Comparison of ENCODE assay signal across 8 cellular contexts in the genomic region with DNA sequence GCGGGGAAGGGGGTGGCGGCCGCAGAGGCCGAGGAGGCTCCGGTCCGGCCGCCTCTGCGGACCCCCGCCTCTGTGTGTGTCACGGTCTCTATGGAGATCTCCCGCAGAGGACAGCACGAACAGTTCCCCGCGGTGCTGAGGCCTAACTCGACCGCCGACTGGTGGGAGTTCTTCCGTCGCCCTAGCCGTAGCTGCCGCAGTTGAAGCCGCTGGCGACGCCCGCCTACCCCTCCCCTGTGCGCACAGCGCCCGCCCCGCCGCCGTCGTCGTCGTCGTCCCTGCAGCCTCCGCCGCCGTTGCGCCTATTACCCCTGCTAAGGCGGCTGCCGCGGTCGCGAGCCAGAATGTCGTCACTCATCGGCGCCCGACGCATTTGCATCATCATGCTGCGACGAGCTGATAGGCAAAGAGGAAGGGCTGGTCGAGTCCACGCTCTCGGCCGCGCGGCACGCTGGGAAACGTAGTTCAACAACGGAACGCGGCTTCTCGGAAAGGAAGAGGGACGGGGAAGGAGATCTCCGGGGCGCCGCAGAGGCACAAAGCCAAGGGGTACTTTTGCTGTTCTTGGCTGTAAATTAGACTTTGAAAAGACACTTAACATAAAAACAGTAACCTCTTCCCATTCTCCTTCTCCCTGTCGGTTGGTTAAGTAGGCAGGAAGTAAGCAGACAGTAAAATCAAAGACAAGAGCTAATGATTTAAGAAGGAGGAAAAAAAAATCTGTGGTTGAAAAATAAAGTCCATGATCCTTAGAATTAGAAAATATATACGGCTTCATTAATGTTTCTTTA. TPM values are rescaled to one million over a fixed set of nuclear protein-coding genes. Genes with fewer than 3 reads are reported as not detected.
A peak's percentile ranks its signal among the peaks of the same experiment; 100 is the strongest.
DNase-seq lines count a peak whose midpoint lies in the region; ATAC-seq and TF ChIP-seq lines count a peak whose summit lies in the region.

NUP153 (minus strand) TSS at position 346 of the 791 bp plus-strand sequence. CDS start 538 bp downstream, outside the sequence.

- H3K9me3 Mint-ChIP-seq in activated B cell treated with CpG ODN at 0.5 μM for 24 hours (no peaks in the 10 kb centered on the region), immature natural killer cell (no peaks in the 10 kb centered on the region)

- H3K27ac Mint-ChIP-seq in activated B cell treated with CpG ODN at 0.5 μM for 24 hours (peak within 1 kb of the TSS; percentile 95), immature natural killer cell (peak within 1 kb of the TSS; percentile 96 to 99 (median 98))

- DNase-seq in AG08395 (ENCODE audit: low spot score) (peak; percentile 96), NCI-H345 (lab: John Stamatoyannopoulos, UW) (peak; percentile 99), activated B cell treated with CpG ODN at 0.5 μM for 24 hours (peak; percentile 100), caudate nucleus (lab: John Stamatoyannopoulos, UW) (peak; percentile 58 to 100 (median 98)), immature natural killer cell (peak; percentile 99), smooth muscle cell of the brain vasculature (ENCODE audit: low read depth, low spot score) (peak; percentile 95)

- H3K27ac ChIP-seq in caudate nucleus (ENCODE audit: low read depth, low read length): peak within 1 kb of the TSS; percentile 95

- TF ChIP-seq CTCF in activated B cell treated with CpG ODN at 0.5 μM for 24 hours (IDR thresholded peaks at IDR 0.05): no peak

- intact Hi-C loops in activated B cell treated with CpG ODN at 0.5 μM for 24 hours (cut with micrococcal nuclease): loop anchor here (1.0 to 10.0 kb wide), 10 partner anchors 106 to 1802 kb away; partner anchors contain the start of genes ATXN1, DEK, FAM8A1 and KDM1B

- peaks cover 18% of the 10 kb centered on the region for H3K36me3 Mint-ChIP-seq in activated B cell treated with CpG ODN at 0.5 μM for 24 hours (ENCODE audit: low read depth)
- no peaks in the 10 kb centered on the region for H3K36me3 Mint-ChIP-seq in immature natural killer cell

- peak within 1 kb of the TSS; percentile 89 for H3K4me3 Mint-ChIP-seq in activated B cell treated with CpG ODN at 0.5 μM for 24 hours
- peak within 1 kb of the TSS; percentile 85 to 96 (median 94) for H3K4me3 Mint-ChIP-seq in immature natural killer cell

- peaks cover 44% of the 10 kb centered on the region for H3K4me1 Mint-ChIP-seq in activated B cell treated with CpG ODN at 0.5 μM for 24 hours
- peaks cover 50 to 62% of the 10 kb centered on the region in 2 donors for H3K4me1 Mint-ChIP-seq in immature natural killer cell

- CTCF ChIA-PET in activated B cell treated with CpG ODN at 0.5 μM for 24 hours (lab: Charles Lee): interaction anchor here (1.1 to 2.1 kb wide), 3 partner anchors 9 to 97 kb away, joined by 3 to 6 read pairs (median 3); no protein-coding TSS in a partner anchor

- peak; percentile 90 for TF ChIP-seq POLR2A in GM18951 (IDR thresholded peaks at IDR 0.05; ENCODE audit: extremely low read depth, insufficient read depth, insufficient read length)

- in situ Hi-C loops in GM18951 (cut with MboI; ENCODE audit: low sequenced_read_pairs, unreplicated experiment): no loop called here

- H3K27me3 Mint-ChIP-seq in activated B cell treated with CpG ODN at 0.5 μM for 24 hours (no peaks in the 10 kb centered on the region), immature natural killer cell (ENCODE audit: low read depth in 3 of 3) (peaks cover 8 to 20% (median 19%) of the 10 kb centered on the region in 3 donors)

- ATAC-seq in HG03196 (IDR thresholded peaks at IDR 0.05; ENCODE audit: unreplicated experiment) (peak; percentile 77), activated B cell treated with CpG ODN at 0.5 μM for 24 hours (ENCODE audit: low read depth) (peak; percentile 67)

- POLR2A ChIA-PET in activated B cell treated with CpG ODN at 0.5 μM for 24 hours (lab: Charles Lee): interaction anchor here (0.6 to 2.6 kb wide), 10 partner anchors 8 to 948 kb away, joined by 3 to 30 read pairs (median 4); partner anchors contain the start of genes FAM8A1, KDM1B, RNF144B and TPMT

RNA-seq across cellular contexts. Expression of gene NUP153, which starts in this region (rescaled TPM):
- 59.2 and 63.8 TPM in 2 replicates for total RNA-seq in activated B cell treated with CpG ODN at 0.5 μM for 24 hours
- polyA plus RNA-seq in immature natural killer cell: 1 to 10 TPM; 2.0 to 7.0 (median 2.6) TPM

Comparison
In these comparisons a context has a peak if more than half of its experiments do, and no peak if none do; other contexts are left out.
1. Peak in every context shown above with its lines: DNase-seq, ATAC-seq and H3K27ac ChIP-seq.